In the genomic region with DNA sequence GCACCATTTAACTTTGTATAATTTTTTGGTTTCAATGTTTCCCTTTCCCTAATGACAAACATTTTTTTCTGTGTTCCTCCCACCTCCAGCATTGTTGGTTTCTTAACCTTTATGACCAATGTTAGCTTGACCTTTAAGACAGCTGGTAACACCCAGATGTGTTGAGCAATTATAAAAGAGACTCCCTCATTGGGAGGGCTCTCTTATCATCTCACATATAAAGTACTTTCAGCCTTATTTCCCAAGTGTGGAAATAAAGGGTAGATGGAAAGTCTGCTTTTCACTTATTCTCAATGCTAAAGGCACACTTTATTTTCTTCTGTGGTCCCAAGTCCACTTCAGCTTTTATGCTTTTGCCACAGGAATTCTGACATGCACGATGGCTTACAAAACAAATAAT, we compare ENCODE assay signal across 27 cellular contexts.
"Had no signal": no experiment of that assay in that cellular context is flagged by ENCODE, and none has a peak within 500 bp of the region (broad histone marks: within the 10 kb centered on the region; RNA-seq: fewer than 3 reads in every experiment).

No MANE protein-coding gene starts in this region.

- H3K4me3 Mint-ChIP-seq: activated CD8-positive, alpha-beta T cell treated with anti-CD3 and anti-CD28 coated beads, Interleukin-2, amount 10 ng/mL, durations not matched to agents 7 days and 5 days; activated naive CD8-positive, alpha-beta T cell treated with anti-CD3 and anti-CD28 coated beads, Interleukin-2, amount 50 U/mL, for 24 hours; activated T-helper 1 cell treated with anti-CD3 and anti-CD28 coated beads, Interleukin-12 subunit alpha, Interleukin-12 subunit beta, Interleukin-2, Interleukin-4 antibody, amounts not matched to agents 30 ng/mL and 10 ng/mL and 1 ng/mL, durations not matched to agents 14 hours and 24 hours and 36 hours; central memory CD8-positive, alpha-beta T cell; effector memory CD8-positive, alpha-beta T cell; nephron; stimulated activated naive CD8-positive, alpha-beta T cell treated with anti-CD3 and anti-CD28 coated beads, Interleukin-15, amount 100 ng/mL, for 72 hours; T-helper 2 cell treated with Interferon-gamma antibody and Interleukin-4, amounts not matched to agents 5 μg/mL and 100 μg/mL, for 36 hours had no signal

- DNase-seq: activated CD4-positive, alpha-beta T cell treated with anti-CD3 and anti-CD28 coated beads for 1 hour; activated CD4-positive, alpha-beta T cell treated with anti-CD3 and anti-CD28 coated beads, Interleukin-2, amount 50 U/mL, for 1 hour; activated CD8-positive, alpha-beta T cell treated with anti-CD3 and anti-CD28 coated beads, Interleukin-2, amount 10 ng/mL, durations not matched to agents 7 days and 5 days; activated gamma-delta T cell; activated naive CD4-positive, alpha-beta T cell treated with anti-CD3 and anti-CD28 coated beads, Interleukin-2, amount 50 U/mL, for 16 hours; activated naive CD8-positive, alpha-beta T cell treated with anti-CD3 and anti-CD28 coated beads, Interleukin-2, amount 50 U/mL, for 24 hours; anterior cingulate cortex; dorsolateral prefrontal cortex; effector memory CD8-positive, alpha-beta T cell; gastrocnemius medialis; heart left ventricle; left ventricle myocardium superior; pancreas; psoas muscle; stimulated activated CD4-positive, alpha-beta T cell treated with anti-CD3 and anti-CD28 coated beads, Interleukin-12 subunit alpha, Interleukin-12 subunit beta, amount 100 ng/mL, for 4 hours; stimulated activated naive CD8-positive, alpha-beta T cell treated with anti-CD3 and anti-CD28 coated beads, Interleukin-15, amount 100 ng/mL, for 72 hours; WERI-Rb-1 had no signal

- H3K9me3 ChIP-seq: esophagus muscularis mucosa, gastrocnemius medialis, neutrophil, pancreas, psoas muscle, right atrium auricular region, suprapubic skin, vagina had no signal

- H3K4me1 ChIP-seq: esophagus muscularis mucosa, gastrocnemius medialis, heart left ventricle, pancreas, psoas muscle, right atrium auricular region, suprapubic skin, tibial nerve, vagina had no signal

- H3K27ac ChIP-seq: dorsolateral prefrontal cortex, esophagus muscularis mucosa, gastrocnemius medialis, heart left ventricle, neutrophil, pancreas, psoas muscle, right atrium auricular region, suprapubic skin, tibial nerve, vagina, WERI-Rb-1 had no signal

- H3K27ac Mint-ChIP-seq: activated CD8-positive, alpha-beta T cell treated with anti-CD3 and anti-CD28 coated beads, Interleukin-2, amount 10 ng/mL, durations not matched to agents 7 days and 5 days; activated naive CD8-positive, alpha-beta T cell treated with anti-CD3 and anti-CD28 coated beads, Interleukin-2, amount 50 U/mL, for 24 hours; activated T-helper 1 cell treated with anti-CD3 and anti-CD28 coated beads, Interleukin-12 subunit alpha, Interleukin-12 subunit beta, Interleukin-2, Interleukin-4 antibody, amounts not matched to agents 30 ng/mL and 10 ng/mL and 1 ng/mL, durations not matched to agents 14 hours and 24 hours and 36 hours; effector memory CD8-positive, alpha-beta T cell; nephron; stimulated activated naive CD8-positive, alpha-beta T cell treated with anti-CD3 and anti-CD28 coated beads, Interleukin-15, amount 100 ng/mL, for 72 hours; T-helper 2 cell treated with Interferon-gamma antibody and Interleukin-4, amounts not matched to agents 5 μg/mL and 100 μg/mL, for 36 hours had no signal

- H3K4me1 Mint-ChIP-seq: activated naive CD8-positive, alpha-beta T cell treated with anti-CD3 and anti-CD28 coated beads, Interleukin-2, amount 50 U/mL, for 24 hours; central memory CD8-positive, alpha-beta T cell; nephron; stimulated activated naive CD8-positive, alpha-beta T cell treated with anti-CD3 and anti-CD28 coated beads, Interleukin-15, amount 100 ng/mL, for 72 hours had no signal

- H3K36me3 ChIP-seq: esophagus muscularis mucosa, gastrocnemius medialis, heart left ventricle, neutrophil, pancreas, right atrium auricular region, suprapubic skin, tibial nerve, vagina, WERI-Rb-1 had no signal

- ATAC-seq: activated CD8-positive, alpha-beta T cell treated with anti-CD3 and anti-CD28 coated beads, Interleukin-2, amount 10 ng/mL, durations not matched to agents 7 days and 5 days; activated naive CD8-positive, alpha-beta T cell treated with anti-CD3 and anti-CD28 coated beads, Interleukin-2, amount 50 U/mL, for 24 hours; effector memory CD8-positive, alpha-beta T cell; left ventricle myocardium superior; pancreas; psoas muscle; stimulated activated naive CD8-positive, alpha-beta T cell treated with anti-CD3 and anti-CD28 coated beads, Interleukin-15, amount 100 ng/mL, for 72 hours had no signal

- H3K9me3 Mint-ChIP-seq: nephron had no signal

- H3K4me3 ChIP-seq: dorsolateral prefrontal cortex, esophagus muscularis mucosa, gastrocnemius medialis, heart left ventricle, pancreas, psoas muscle, right atrium auricular region, suprapubic skin, tibial nerve, vagina had no signal

- H3K27me3 Mint-ChIP-seq: activated naive CD8-positive, alpha-beta T cell treated with anti-CD3 and anti-CD28 coated beads, Interleukin-2, amount 50 U/mL, for 24 hours; central memory CD8-positive, alpha-beta T cell; effector memory CD8-positive, alpha-beta T cell; stimulated activated naive CD8-positive, alpha-beta T cell treated with anti-CD3 and anti-CD28 coated beads, Interleukin-15, amount 100 ng/mL, for 72 hours had no signal

- H3K27me3 ChIP-seq: dorsolateral prefrontal cortex, esophagus muscularis mucosa, gastrocnemius medialis, heart left ventricle, neutrophil, pancreas, right atrium auricular region, suprapubic skin, tibial nerve, vagina had no signal
